In genomic region chr13:95779522-95779921, GRCh38 we compare ENCODE assay signal across 24 cellular contexts.
DNase-seq lines count a peak whose midpoint lies in the region; ATAC-seq and TF ChIP-seq lines count a peak whose summit lies in the region.
"Had no signal": no experiment of that assay in that cellular context is flagged by ENCODE, and none has a peak within 500 bp of the region (broad histone marks: within the 10 kb centered on the region; RNA-seq: fewer than 3 reads in every experiment).

No MANE protein-coding gene starts in this region.

- peaks cover 21% of the 10 kb centered on the region for H3K36me3 Mint-ChIP-seq in stimulated activated effector memory CD8-positive, alpha-beta T cell treated with anti-CD3 and anti-CD28 coated beads, Interleukin-12 subunit alpha, Interleukin-12 subunit beta, amount 100 ng/mL, for 72 hours

- H3K27me3 ChIP-seq in cardiac muscle cell, result no peaks in the 10 kb centered on the region
- no peaks in the 10 kb centered on the region for H3K27me3 ChIP-seq in heart left ventricle
- H3K27me3 ChIP-seq: BE2C, BLaER1 had no signal

- peaks cover 15% of the 10 kb centered on the region for H3K4me1 Mint-ChIP-seq in stimulated activated effector memory CD8-positive, alpha-beta T cell treated with anti-CD3 and anti-CD28 coated beads, Interleukin-12 subunit alpha, Interleukin-12 subunit beta, amount 100 ng/mL, for 72 hours
- H3K4me1 Mint-ChIP-seq: CD14-positive monocyte had no signal

- H3K36me3 ChIP-seq in cardiac muscle cell (peaks cover 6% of the 10 kb centered on the region), heart left ventricle (peaks cover 0 to 55% (median 24%) of the 10 kb centered on the region in 9 donors)

- 53 to 98% (median 96%) methylated on average over 1 of the region's 1 CpG for WGBS in heart left ventricle, 4 donors

- no peak overlapping the region for H3K27ac Mint-ChIP-seq in stimulated activated effector memory CD8-positive, alpha-beta T cell treated with anti-CD3 and anti-CD28 coated beads, Interleukin-12 subunit alpha, Interleukin-12 subunit beta, amount 100 ng/mL, for 72 hours
- H3K27ac Mint-ChIP-seq: CD14-positive monocyte; CD4-positive, alpha-beta memory T cell; CD4-positive, CD25-positive, alpha-beta regulatory T cell; CD8-positive, alpha-beta memory T cell had no signal

- H3K4me3 ChIP-seq in cardiac muscle cell (no peak overlapping the region), heart left ventricle (no peak overlapping the region)
- H3K4me3 ChIP-seq: A549, BLaER1, GM12878 had no signal

- TF ChIP-seq CTCF in cardiac muscle cell (IDR thresholded peaks at IDR 0.05; ENCODE audit: low read depth, low read length) (no peak), heart left ventricle (IDR thresholded peaks at IDR 0.05) (no peak)

- no peaks in the 10 kb centered on the region for H3K9me3 Mint-ChIP-seq in stimulated activated effector memory CD8-positive, alpha-beta T cell treated with anti-CD3 and anti-CD28 coated beads, Interleukin-12 subunit alpha, Interleukin-12 subunit beta, amount 100 ng/mL, for 72 hours
- H3K9me3 Mint-ChIP-seq: CD4-positive, alpha-beta memory T cell; CD4-positive, CD25-positive, alpha-beta regulatory T cell; CD8-positive, alpha-beta memory T cell had no signal

- H3K4me3 Mint-ChIP-seq in stimulated activated effector memory CD8-positive, alpha-beta T cell treated with anti-CD3 and anti-CD28 coated beads, Interleukin-12 subunit alpha, Interleukin-12 subunit beta, amount 100 ng/mL, for 72 hours, result no peak overlapping the region
- H3K4me3 Mint-ChIP-seq: CD14-positive monocyte; CD4-positive, alpha-beta memory T cell; CD4-positive, CD25-positive, alpha-beta regulatory T cell; CD8-positive, alpha-beta memory T cell had no signal

- DNase-seq in cardiac muscle cell (ENCODE audit: low read depth in 1 of 2, low spot score in 1 of 2), result no peak
- DNase-seq in heart left ventricle, result no peak
- DNase-seq in SK-N-DZ (ENCODE audit: low spot score), result peak; percentile 24
- no peak for DNase-seq in NCI-H1694 (lab: John Stamatoyannopoulos, UW)
- DNase-seq in stimulated activated effector memory CD8-positive, alpha-beta T cell treated with anti-CD3 and anti-CD28 coated beads, Interleukin-12 subunit alpha, Interleukin-12 subunit beta, amount 100 ng/mL, for 72 hours (ENCODE audit: low spot score in 2 of 2), result no peak
- DNase-seq: BE2C; C1 segment of cervical spinal cord; CD4-positive, alpha-beta memory T cell; CD4-positive, CD25-positive, alpha-beta regulatory T cell; CD8-positive, alpha-beta memory T cell; COR-L47; DMS 273 treated with DMSO at 0.1 percent for 48 hours; DMS153; DMS53; DMS79; DND-41; EL; GDM1 had no signal

- ATAC-seq in heart left ventricle (no peak), SK-N-SH treated with all-trans-retinoic acid at 6 μM for 48 hours (peak; percentile 41; the same call in 2 of the 3 replicates)
- ATAC-seq in stimulated activated effector memory CD8-positive, alpha-beta T cell treated with anti-CD3 and anti-CD28 coated beads, Interleukin-12 subunit alpha, Interleukin-12 subunit beta, amount 100 ng/mL, for 72 hours, result no peak
- ATAC-seq: A549, GM12878 had no signal

- TF ChIP-seq POLR2A in heart left ventricle (IDR thresholded peaks at IDR 0.05), result no peak

- intact Hi-C loops in heart left ventricle (cut with DNase I), result loop anchor here in 1 of 10 donors (10.0 kb wide), 1 partner anchor 285 kb away; no protein-coding TSS in a partner anchor

- H3K9me3 ChIP-seq in cardiac muscle cell (ENCODE audit: low read depth) (no peaks in the 10 kb centered on the region), heart left ventricle (peaks cover 0 to 9% (median 0%) of the 10 kb centered on the region in 12 donors)
- H3K9me3 ChIP-seq: A549, BE2C had no signal

- H3K4me1 ChIP-seq in cardiac muscle cell (ENCODE audit: low read depth) (no peaks in the 10 kb centered on the region), heart left ventricle (peaks cover 0 to 7% (median 0%) of the 10 kb centered on the region in 12 donors)
- H3K4me1 ChIP-seq: BLaER1 had no signal

- H3K27ac ChIP-seq in cardiac muscle cell (peak overlapping the region; percentile 52), heart left ventricle (no peak overlapping the region)
- H3K27ac ChIP-seq: 22Rv1, A549, BLaER1 had no signal

TF ChIP-seq in SK-N-SH treated with all-trans-retinoic acid at 6 μM for 48 hours, 23 proteins besides CTCF, POLR2A, EP300 and RAD21:
- no peak for TF ChIP-seq TSHZ2 (CRISPR knock-in tag; IDR thresholded peaks at IDR 0.05)
- no peak for TF ChIP-seq ESRRG (CRISPR knock-in tag; IDR thresholded peaks at IDR 0.05)
- TF ChIP-seq ZC3H10 (CRISPR knock-in tag; IDR thresholded peaks at IDR 0.05), result no peak
- peak; percentile 43; the same call in 1 of the 2 replicates for TF ChIP-seq TCF4 (CRISPR knock-in tag; IDR thresholded peaks at IDR 0.05; ENCODE audit: borderline replicate concordance)
- TF ChIP-seq BACH2 (CRISPR knock-in tag; IDR thresholded peaks at IDR 0.05; ENCODE audit: borderline replicate concordance), result no peak
- TF ChIP-seq OSR1 (CRISPR knock-in tag; IDR thresholded peaks at IDR 0.05), result no peak
- TF ChIP-seq ZFP3 (CRISPR knock-in tag; IDR thresholded peaks at IDR 0.05), result no peak
- no peak for TF ChIP-seq ZFP30 (CRISPR knock-in tag; IDR thresholded peaks at IDR 0.05)
- no peak for TF ChIP-seq POU6F1 (CRISPR knock-in tag; IDR thresholded peaks at IDR 0.05; ENCODE audit: borderline replicate concordance, low read depth)
- peak; percentile 73 for TF ChIP-seq ISL1 (CRISPR knock-in tag; IDR thresholded peaks at IDR 0.05)
- TF ChIP-seq ZNF565 (CRISPR knock-in tag; conservative IDR thresholded peaks at IDR 0.05; ENCODE audit: low read depth), result no peak
- no peak for TF ChIP-seq ZNF8 (CRISPR knock-in tag; IDR thresholded peaks at IDR 0.05)
- no peak for TF ChIP-seq CREB5 (CRISPR knock-in tag; IDR thresholded peaks at IDR 0.05; ENCODE audit: low read depth)
